In the genomic region with DNA sequence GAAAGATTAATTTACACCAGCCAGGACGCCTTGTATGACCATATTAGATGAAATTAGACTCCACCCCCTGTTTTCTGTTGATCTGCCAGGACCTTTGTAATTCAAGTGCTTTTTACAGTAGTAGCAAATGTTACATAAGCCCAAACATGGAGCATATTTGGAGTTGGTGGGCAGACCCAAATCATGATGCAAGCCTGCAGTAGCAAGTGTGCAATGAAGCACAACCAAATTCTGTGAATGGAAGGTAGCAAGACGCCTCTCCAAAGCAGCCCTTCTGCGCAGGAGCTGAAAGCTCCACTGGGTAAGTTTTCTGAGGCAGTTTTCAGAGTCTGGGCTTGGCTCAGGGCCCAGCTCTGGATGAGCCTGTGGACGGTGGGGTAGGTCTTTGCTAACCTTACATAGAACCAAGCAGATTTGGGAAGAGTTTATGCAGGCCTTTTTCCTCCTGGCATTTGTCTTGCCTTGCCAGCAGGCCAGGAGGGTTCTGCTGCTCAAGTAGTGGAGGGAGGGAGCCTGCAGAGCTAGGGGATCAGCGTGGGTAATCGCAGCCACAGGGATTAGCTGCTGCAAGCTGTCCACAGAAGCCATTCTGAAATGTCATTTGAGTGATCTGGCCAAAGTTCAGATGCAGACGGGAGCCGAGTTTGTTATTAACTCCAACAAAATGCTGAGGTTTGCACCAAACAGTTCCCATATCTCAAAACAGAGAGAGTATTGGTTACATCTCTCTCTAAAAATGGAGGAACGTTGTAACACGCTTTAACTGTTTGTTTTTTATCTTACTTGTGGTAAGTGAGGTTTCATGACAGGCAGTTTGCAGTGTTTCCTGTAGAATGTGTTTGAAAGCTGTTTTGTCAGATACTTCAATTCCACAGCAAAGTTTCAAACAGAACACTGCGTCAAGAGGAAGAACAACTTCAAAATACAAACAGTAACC, we compare ENCODE assay signal across 9 cellular contexts. TPM values are rescaled to one million over a fixed set of nuclear protein-coding genes. Genes with fewer than 3 reads are reported as not detected.
DNase-seq lines count a peak whose midpoint lies in the region; ATAC-seq and TF ChIP-seq lines count a peak whose summit lies in the region.
"Had no signal": no experiment of that assay in that cellular context is flagged by ENCODE, and none has a peak within 500 bp of the region (broad histone marks: within the 10 kb centered on the region; RNA-seq: fewer than 3 reads in every experiment).

No MANE protein-coding gene starts in this region.

- POLR2A ChIA-PET in T-cell (lab: Charles Lee) = interaction anchor here (0.5 to 4.4 kb wide), 11 partner anchors 10 to 91 kb away, joined by 3 to 119 read pairs (median 4); a partner anchor contains a TSS

- peaks cover 71 to 78% (median 77%) of the 10 kb centered on the region in 3 donors for H3K4me1 Mint-ChIP-seq in T-cell

- intact Hi-C loops in right lobe of liver (cut with DNase I) = no loop called here

- H4K20me1 ChIP-seq in DND-41 (ENCODE audit: insufficient read depth, low read length) = peaks cover 25% of the 10 kb centered on the region; the same call in 1 of the 2 replicates

- DNase-seq in DND-41 (peak; percentile 58), T-cell (peak; percentile 10 to 72 (median 43)), cerebellum (ENCODE audit: low spot score) (peak; percentile 65), right lobe of liver (peak; percentile 43 to 81 (median 76)), iPS-NIHi7 (ENCODE audit: extremely low spot score) (no peak)

- H3K9me3 ChIP-seq in DND-41 (ENCODE audit: insufficient read depth, low read length, severe bottlenecking) (no peaks in the 10 kb centered on the region), right lobe of liver (no peaks in the 10 kb centered on the region), thymus (ENCODE audit: control insufficient read depth) (no peaks in the 10 kb centered on the region)

- WGBS in right lobe of liver (ENCODE audit: insufficient coverage, low coverage, low lambda C conversion rate, missing lambda C conversion rate) = under 1% methylated on average over 11 of the region's 11 CpGs
- WGBS in thymus = 1% methylated on average over 11 of the region's 11 CpGs

- no peaks in the 10 kb centered on the region for H3K9me3 Mint-ChIP-seq in T-cell

- no peak for TF ChIP-seq CTCF in DND-41 (IDR thresholded peaks at IDR 0.05; ENCODE audit: borderline replicate concordance, extremely low read depth, low read length, poor library complexity, severe bottlenecking)
- no peak for TF ChIP-seq CTCF in right lobe of liver (IDR thresholded peaks at IDR 0.05)

- peak overlapping the region; percentile 91 to 97 (median 95) for H3K4me3 Mint-ChIP-seq in T-cell

- no peaks in the 10 kb centered on the region for H3K27me3 Mint-ChIP-seq in T-cell

- peaks cover 83% of the 10 kb centered on the region for H3K79me2 ChIP-seq in DND-41 (ENCODE audit: insufficient read depth, low read length)

- H3K36me3 ChIP-seq in DND-41 (ENCODE audit: insufficient read depth, low read length) = peaks cover 18% of the 10 kb centered on the region
- no peaks in the 10 kb centered on the region for H3K36me3 ChIP-seq in right lobe of liver
- H3K36me3 ChIP-seq in thymus (ENCODE audit: control insufficient read depth, insufficient read depth) = peaks cover 8% of the 10 kb centered on the region

- H3K4me1 ChIP-seq in DND-41 (ENCODE audit: insufficient read depth, low read length) (peaks cover 60% of the 10 kb centered on the region), right lobe of liver (peaks cover 0 to 63% (median 14%) of the 10 kb centered on the region in 4 donors), thymus (ENCODE audit: control insufficient read depth, insufficient read depth, low read length) (peaks cover 30% of the 10 kb centered on the region)

- H3K27me3 ChIP-seq in DND-41 (ENCODE audit: insufficient read depth, low read length, poor library complexity) (no peaks in the 10 kb centered on the region), right lobe of liver (no peaks in the 10 kb centered on the region), thymus (ENCODE audit: control insufficient read depth, insufficient read depth) (no peaks in the 10 kb centered on the region)

- peaks cover 4% of the 10 kb centered on the region for H3K36me3 Mint-ChIP-seq in T-cell

- H3K9ac ChIP-seq in DND-41 (ENCODE audit: low read depth, low read length) = peak overlapping the region; percentile 69

- TF ChIP-seq POLR2A in right lobe of liver (IDR thresholded peaks at IDR 0.05) = peak; percentile 23

- H3K4me3 ChIP-seq in DND-41 (ENCODE audit: low read depth in 1 of 2, low read length in 2 of 2) (peak overlapping the region; percentile 28 to 67), right lobe of liver (peak overlapping the region; percentile 2 to 44 (median 35)), thymus (ENCODE audit: low read length) (peak overlapping the region; percentile 88)

- H3K27ac ChIP-seq in DND-41 (ENCODE audit: low read length) (peak overlapping the region; percentile 97), right lobe of liver (peak overlapping the region; percentile 73 to 89 (median 80)), thymus (ENCODE audit: low read depth) (peak overlapping the region; percentile 97)

- ATAC-seq in DND-41 (ENCODE audit: insufficient read depth, low read depth) = peak; percentile 82
- peak; percentile 74 for ATAC-seq in GM19467 (IDR thresholded peaks at IDR 0.05; ENCODE audit: unreplicated experiment)
- peak; percentile 39 for ATAC-seq in HG03558 (IDR thresholded peaks at IDR 0.05; ENCODE audit: extremely low read depth, unreplicated experiment)
- peak; percentile 80 to 83 (median 82) for ATAC-seq in T-cell (replicated peaks in 1 of 4)
- ATAC-seq in right lobe of liver = peak; percentile 68 to 85 (median 77)

- peak overlapping the region; percentile 61 for H2AFZ ChIP-seq in DND-41 (ENCODE audit: low read depth, low read length)

- peak overlapping the region; percentile 83 for H3K4me2 ChIP-seq in DND-41 (ENCODE audit: insufficient read depth, low read length)

- H3K27ac Mint-ChIP-seq in T-cell = peak overlapping the region; percentile 95 to 98

- CTCF ChIA-PET in T-cell (lab: Charles Lee) = interaction anchor here (0.8 to 9.5 kb wide), 14 partner anchors 8 to 56 kb away, joined by 3 to 220 read pairs (median 6); a partner anchor contains a TSS

RNA-seq across cellular contexts. Expression of a gene that starts 55.4 kb away (rescaled TPM):
- 10 to 100 TPM; 60.2 to 95.4 (median 73.2) TPM for total RNA-seq in T-cell
- total RNA-seq in cerebellum = 66.7 TPM
- total RNA-seq in right lobe of liver = 10 to 100 TPM; 33.1 to 41.9 (median 35.9) TPM
- polyA plus RNA-seq in thymus = 78.9 TPM

RNA-seq across cellular contexts. Expression of a gene that starts 55.8 kb away (rescaled TPM):
- total RNA-seq in T-cell (1 to 10 TPM in 1 of 5 donors, not detected in 4; 5.7 TPM), cerebellum (not detected), right lobe of liver (not detected)
- not detected for polyA plus RNA-seq in thymus
- total RNA-seq: activated CD8-positive, alpha-beta memory T cell treated with anti-CD3 and anti-CD28 coated beads for 36 hours had no signal

Comparison
In these comparisons a context has a peak if more than half of its experiments do, and no peak if none do; other contexts are left out.
1. H3K4me3 ChIP-seq: peak in every context shown above with its lines; median percentile 88 in thymus; 48 in DND-41; 35 in right lobe of liver.